ENCODE assay signal across 1 cellular context in genomic region chr20:37230200-37230599, GRCh38.
TF ChIP-seq lines count a peak whose summit lies in the region.

No MANE protein-coding gene starts in this region.

TF ChIP-seq in H1, 55 proteins besides CTCF, POLR2A, EP300 and RAD21:
- TF ChIP-seq RNF2 (IDR thresholded peaks at IDR 0.05; ENCODE audit: borderline replicate concordance, low read depth, low read length, missing control alignments, poor library complexity, severe bottlenecking) (no peak), RXRA (IDR thresholded peaks at IDR 0.05; ENCODE audit: insufficient read depth, low read depth, low read length) (no peak), EZH2 (IDR thresholded peaks at IDR 0.05; ENCODE audit: low read depth, low read length, severe bottlenecking) (no peak), ASH2L (IDR thresholded peaks at IDR 0.05; ENCODE audit: low read length) (no peak), CEBPB (IDR thresholded peaks at IDR 0.05; ENCODE audit: low read depth, low read length) (no peak)
TF ChIP-seq in H1: peak in this region for 0.
